Comparison of ENCODE assay signal across 29 cellular contexts in genomic region chr11:63913866-63914830, GRCh38. TPM values are rescaled to one million over a fixed set of nuclear protein-coding genes. Genes with fewer than 3 reads are reported as not detected.
DNase-seq lines count a peak whose midpoint lies in the region; ATAC-seq and TF ChIP-seq lines count a peak whose summit lies in the region.
"Had no signal": no experiment of that assay in that cellular context is flagged by ENCODE, and none has a peak within 500 bp of the region (broad histone marks: within the 10 kb centered on the region; RNA-seq: fewer than 3 reads in every experiment).

No MANE protein-coding gene starts in this region.

- H3K36me3 Mint-ChIP-seq in CD4-positive, alpha-beta T cell (ENCODE audit: low read depth): peaks cover 15% of the 10 kb centered on the region
- peaks cover 6% of the 10 kb centered on the region for H3K36me3 Mint-ChIP-seq in effector memory CD8-positive, alpha-beta T cell (ENCODE audit: insufficient read depth)
- H3K36me3 Mint-ChIP-seq: naive B cell had no signal

- H3K9ac ChIP-seq in HCT116 (ENCODE audit: low read length): no peak overlapping the region
- H3K9ac ChIP-seq: SK-N-SH had no signal

- DNase-seq in CD4-positive, alpha-beta T cell: no peak
- no peak for DNase-seq in HCT116 (ENCODE audit: low read depth, low spot score)
- no peak for DNase-seq in effector memory CD8-positive, alpha-beta T cell
- DNase-seq in epidermal melanocyte (ENCODE audit: insufficient read length, low spot score): no peak
- no peak for DNase-seq in activated CD8-positive, alpha-beta memory T cell treated with anti-CD3 and anti-CD28 coated beads, Interleukin-2, amount 50 U/mL, for 48 hours
- no peak for DNase-seq in dermis blood vessel endothelial cell
- DNase-seq: activated CD8-positive, alpha-beta T cell treated with anti-CD3 and anti-CD28 coated beads, Interleukin-2, amount 10 ng/mL, durations not matched to agents 7 days and 5 days; activated effector memory CD4-positive, alpha-beta T cell treated with anti-CD3 and anti-CD28 coated beads, Interleukin-2, amount 50 U/mL, for 16 hours; activated naive CD8-positive, alpha-beta T cell treated with anti-CD3 and anti-CD28 coated beads for 36 hours; activated T-cell treated with anti-CD3 and anti-CD28 coated beads for 4 hours; CD4-positive, alpha-beta memory T cell; DMS 273 treated with DMSO at 0.1 percent for 48 hours; EL; left lung; naive B cell; NCI-H1092 treated with DMSO at 0.1 percent for 48 hours; NCI-H187; NCI-H226; NCI-H69; SK-N-SH; stimulated activated CD4-positive, alpha-beta T cell treated with anti-CD3 and anti-CD28 coated beads, Interleukin-1b, Interleukin-23, amount 100 ng/mL, for 48 hours; stimulated activated CD8-positive, alpha-beta memory T cell treated with anti-CD3 and anti-CD28 coated beads, Interleukin-4, amount 100 ng/mL, for 48 hours; T-helper 2 cell had no signal

- no peaks in the 10 kb centered on the region for H3K79me2 ChIP-seq in HCT116 (ENCODE audit: insufficient read depth, low read length)

- H3K4me1 ChIP-seq in HCT116 (ENCODE audit: control insufficient read depth in 1 of 2, insufficient read depth in 2 of 2, low read length in 2 of 2): peaks cover 17 to 32% of the 10 kb centered on the region in 2 experiments
- H3K4me1 ChIP-seq in neuron (ENCODE audit: insufficient read depth, low read length): peaks cover 57% of the 10 kb centered on the region

- TF ChIP-seq RAD21 in HCT116 (IDR thresholded peaks at IDR 0.05; ENCODE audit: low read depth): no peak

- H3K27ac ChIP-seq in CD4-positive, alpha-beta T cell (ENCODE audit: low read depth, low read length): no peak overlapping the region
- no peak overlapping the region; the same call in 1 of the 2 replicates for H3K27ac ChIP-seq in HCT116 (ENCODE audit: low read depth, low read length)
- H3K27ac ChIP-seq: left lung, pancreas, RWPE1, tibial nerve had no signal

- no peak for ATAC-seq in CD4-positive, alpha-beta T cell (ENCODE audit: poor library complexity)
- no peak for ATAC-seq in HCT116
- no peak for ATAC-seq in effector memory CD8-positive, alpha-beta T cell (replicated peaks)
- ATAC-seq: activated CD8-positive, alpha-beta T cell treated with anti-CD3 and anti-CD28 coated beads, Interleukin-2, amount 10 ng/mL, durations not matched to agents 7 days and 5 days; left lung; pancreas had no signal

- no peaks in the 10 kb centered on the region for H3K27me3 ChIP-seq in CD4-positive, alpha-beta T cell (ENCODE audit: control insufficient read depth, insufficient read depth, low read length)
- H3K27me3 ChIP-seq in HCT116 (ENCODE audit: insufficient read depth, low read length) (no peaks in the 10 kb centered on the region), neuron (ENCODE audit: insufficient read depth, low read length) (no peaks in the 10 kb centered on the region)
- H3K27me3 ChIP-seq: ascending aorta, pancreas, tibial nerve had no signal

- POLR2A ChIA-PET in CD4-positive, alpha-beta T cell (lab: Charles Lee): no interaction called here
- POLR2A ChIA-PET in HCT116 (lab: Charles Lee): no interaction called here

- H3K4me2 ChIP-seq in HCT116 (ENCODE audit: low read length): no peak overlapping the region
- H3K4me2 ChIP-seq: SK-N-SH had no signal

- CTCF ChIA-PET in CD4-positive, alpha-beta T cell (lab: Charles Lee): no interaction called here
- CTCF ChIA-PET in HCT116 (lab: Charles Lee): interaction anchor here (1.2 kb wide), 1 partner anchor 234 kb away, joined by 3 read pairs; no protein-coding TSS in a partner anchor

- RAD21 ChIA-PET in HCT116 (lab: Charles Lee; ENCODE audit: low non-redundant PET in 1 of 2, low total read pairs in 2 of 2, uncharacterized antibody in 2 of 2, unreplicated experiment in 2 of 2): no interaction called here

- no peaks in the 10 kb centered on the region for H3K9me3 ChIP-seq in CD4-positive, alpha-beta T cell (ENCODE audit: control insufficient read depth, low read length)
- H3K9me3 ChIP-seq in HCT116 (ENCODE audit: control insufficient read depth in 1 of 2, insufficient read depth in 1 of 2, low read depth in 1 of 2, low read length in 2 of 2) (no peaks in the 10 kb centered on the region), neuron (ENCODE audit: low read length) (no peaks in the 10 kb centered on the region)
- H3K9me3 ChIP-seq: ascending aorta, left lung, pancreas, SK-N-SH, tibial nerve had no signal

- no peaks in the 10 kb centered on the region; a peak in 1 of 4 replicates for H3K36me3 ChIP-seq in HCT116 (ENCODE audit: control insufficient read depth in 1 of 2, insufficient read depth in 2 of 2, low read length in 2 of 2)
- H3K36me3 ChIP-seq in neuron (ENCODE audit: insufficient read depth, low read length): peaks cover 31% of the 10 kb centered on the region

- H3K9me3 Mint-ChIP-seq in CD4-positive, alpha-beta T cell: no peaks in the 10 kb centered on the region
- no peaks in the 10 kb centered on the region for H3K9me3 Mint-ChIP-seq in effector memory CD8-positive, alpha-beta T cell
- H3K9me3 Mint-ChIP-seq: activated naive CD8-positive, alpha-beta T cell treated with anti-CD3 and anti-CD28 coated beads for 36 hours; CD4-positive, alpha-beta memory T cell; naive B cell had no signal

- peak overlapping the region; percentile 62 for H3K4me3 Mint-ChIP-seq in CD4-positive, alpha-beta T cell
- H3K4me3 Mint-ChIP-seq in effector memory CD8-positive, alpha-beta T cell: peak overlapping the region; percentile 14 to 53
- H3K4me3 Mint-ChIP-seq: activated naive CD8-positive, alpha-beta T cell treated with anti-CD3 and anti-CD28 coated beads for 36 hours had no signal

- peaks cover 16% of the 10 kb centered on the region for H3K4me1 Mint-ChIP-seq in CD4-positive, alpha-beta T cell (ENCODE audit: low read depth)
- H3K4me1 Mint-ChIP-seq in effector memory CD8-positive, alpha-beta T cell (ENCODE audit: low read depth in 2 of 2): peaks cover 11 to 23% of the 10 kb centered on the region in 2 donors

- no peak overlapping the region for H2AFZ ChIP-seq in HCT116 (ENCODE audit: low read depth, low read length, poor library complexity, severe bottlenecking)
- H2AFZ ChIP-seq in neuron (ENCODE audit: low read depth, low read length): no peak overlapping the region

- no peak overlapping the region for H3K27ac Mint-ChIP-seq in CD4-positive, alpha-beta T cell
- no peak overlapping the region for H3K27ac Mint-ChIP-seq in effector memory CD8-positive, alpha-beta T cell
- H3K27ac Mint-ChIP-seq: activated CD8-positive, alpha-beta T cell treated with anti-CD3 and anti-CD28 coated beads, Interleukin-2, amount 10 ng/mL, durations not matched to agents 7 days and 5 days; activated naive CD8-positive, alpha-beta T cell treated with anti-CD3 and anti-CD28 coated beads for 36 hours had no signal

- no peak for TF ChIP-seq CTCF in CD4-positive, alpha-beta T cell (IDR thresholded peaks at IDR 0.05)
- no peak for TF ChIP-seq CTCF in HCT116 (IDR thresholded peaks at IDR 0.05 in 2 of 3, conservative IDR thresholded peaks at IDR 0.05 in 1 of 3; ENCODE audit: borderline replicate concordance in 1 of 3, insufficient read depth in 1 of 3, low read depth in 2 of 3, low read length in 2 of 3)

- BruUV-seq in HCT116 (replicated peaks; lab: Mats Ljungman, UMichigan): TSS peak; percentile 24

- no peaks in the 10 kb centered on the region for H4K20me1 ChIP-seq in HCT116 (ENCODE audit: insufficient read depth)

- H3K9me2 ChIP-seq in HCT116 (ENCODE audit: insufficient read depth): no peaks in the 10 kb centered on the region
- H3K9me2 ChIP-seq: SK-N-SH had no signal

- intact Hi-C loops in CD4-positive, alpha-beta T cell (cut with DNase I, micrococcal nuclease): loop anchor here in 1 of 2 experiments (2.0 kb wide), 1 partner anchor 25 kb away; the partner anchor contains the start of gene NAA40
- intact Hi-C loops in HCT116 (cut with micrococcal nuclease): no loop called here

- H3K27me3 Mint-ChIP-seq in CD4-positive, alpha-beta T cell: no peaks in the 10 kb centered on the region
- no peaks in the 10 kb centered on the region for H3K27me3 Mint-ChIP-seq in effector memory CD8-positive, alpha-beta T cell
- H3K27me3 Mint-ChIP-seq: CD4-positive, alpha-beta memory T cell had no signal

- no peak for TF ChIP-seq POLR2A in HCT116 (IDR thresholded peaks at IDR 0.05; ENCODE audit: borderline replicate concordance, extremely low read depth, insufficient read depth, insufficient read length)

- H3K4me3 ChIP-seq in HCT116 (replicated peaks in 1 of 2; ENCODE audit: low read depth in 1 of 2, low read length in 2 of 2) (no peak overlapping the region), neuron (ENCODE audit: low read length) (peak overlapping the region; percentile 86)
- H3K4me3 ChIP-seq: ascending aorta, left lung, pancreas, smooth muscle cell, tibial nerve had no signal

TF ChIP-seq in HCT116, 20 proteins besides CTCF, POLR2A, EP300 and RAD21:
- TF ChIP-seq EGR1 (IDR thresholded peaks at IDR 0.05; ENCODE audit: low read depth) (no peak), ATF3 (IDR thresholded peaks at IDR 0.05) (no peak), FOSL1 (IDR thresholded peaks at IDR 0.05; ENCODE audit: low read depth) (no peak), ZNF274 (IDR thresholded peaks at IDR 0.05; ENCODE audit: low read depth, low read length) (no peak)

RNA-seq across cellular contexts. Expression of gene RCOR2, which starts 2.8 kb away (rescaled TPM):
- total RNA-seq in CD4-positive, alpha-beta T cell: not detected
- 10.8 TPM for total RNA-seq in HCT116 (2021; ENCODE audit: unreplicated experiment)
- 13.7 and 14.7 TPM in 2 replicates for polyA plus RNA-seq in HCT116 (2012)
- 0.09 and 0.17 TPM in 2 replicates for total RNA-seq in dermis blood vessel endothelial cell
- total RNA-seq: ascending aorta; CD4-positive, alpha-beta memory T cell had no signal
- polyA plus RNA-seq: CD4-positive, alpha-beta memory T cell had no signal

RNA-seq across cellular contexts. Expression of gene NAA40, which starts 24.7 kb away (rescaled TPM):
- 10 to 100 TPM; 11.8 to 14.0 TPM for total RNA-seq in CD4-positive, alpha-beta T cell
- total RNA-seq in HCT116 (2021; ENCODE audit: unreplicated experiment) (25.3 TPM), dermis blood vessel endothelial cell (10.0 and 14.7 TPM in 2 replicates)
- polyA plus RNA-seq in HCT116 (2012): 11.4 and 13.8 TPM in 2 replicates

Comparison
In these comparisons a context has a peak if more than half of its experiments do, and no peak if none do; other contexts are left out.
1. RNA of gene RCOR2, which starts 2.8 kb away (total RNA-seq): 10.8 TPM in HCT116 (single experiment); 0.09 to 0.17 TPM in dermis blood vessel endothelial cell and not detected in CD4-positive, alpha-beta T cell; every median in the first group is over 10 times any median in the second.